Comparison of ENCODE assay signal across 26 cellular contexts in genomic region chr9:7690007-7690406, GRCh38.
"Had no signal": no experiment of that assay in that cellular context is flagged by ENCODE, and none has a peak within 500 bp of the region (broad histone marks: within the 10 kb centered on the region; RNA-seq: fewer than 3 reads in every experiment).

No MANE protein-coding gene starts in this region.

- ATAC-seq: activated CD8-positive, alpha-beta T cell treated with anti-CD3 and anti-CD28 coated beads, Interleukin-2, amount 10 ng/mL, durations not matched to agents 7 days and 5 days; Panc1 had no signal

- H3K9me3 Mint-ChIP-seq: activated CD4-positive, alpha-beta T cell treated with anti-CD3 and anti-CD28 coated beads, Interleukin-2, amount 10 ng/mL, durations not matched to agents 7 days and 5 days; activated naive CD4-positive, alpha-beta T cell treated with anti-CD3 and anti-CD28 coated beads, Interleukin-2, amount 50 U/mL, for 24 hours; activated T-cell treated with anti-CD3 and anti-CD28 coated beads, Interleukin-2, amount 50 U/mL, for 24 hours; activated T-helper 2 cell treated with anti-CD3 and anti-CD28 coated beads, Interferon-gamma antibody, Interleukin-2, Interleukin-4, amounts not matched to agents 10 μg/mL and 5 μg/mL and 100 μg/mL, durations not matched to agents 14 hours and 24 hours and 36 hours; T-helper 1 cell treated with Interleukin-12 subunit alpha and Interleukin-12 subunit beta and Interleukin-4 antibody, amounts not matched to agents 30 μg/mL and 1 μg/mL, for 36 hours; T-helper 2 cell treated with Interferon-gamma antibody and Interleukin-4, amounts not matched to agents 5 μg/mL and 100 μg/mL, for 36 hours had no signal

- H3K4me2 ChIP-seq: SK-N-SH had no signal

- H3K36me3 Mint-ChIP-seq: activated naive CD4-positive, alpha-beta T cell treated with anti-CD3 and anti-CD28 coated beads, Interleukin-2, amount 50 U/mL, for 24 hours; activated naive CD8-positive, alpha-beta T cell treated with anti-CD3 and anti-CD28 coated beads, Interleukin-2, amount 10 ng/mL, durations not matched to agents 7 days and 5 days had no signal

- DNase-seq: activated CD4-positive, alpha-beta T cell treated with anti-CD3 and anti-CD28 coated beads, Interleukin-2, amount 10 ng/mL, durations not matched to agents 7 days and 5 days; activated CD4-positive, alpha-beta T cell treated with anti-CD3 and anti-CD28 coated beads, Interleukin-2, amount 50 U/mL, for 48 hours; activated CD8-positive, alpha-beta T cell treated with anti-CD3 and anti-CD28 coated beads, Interleukin-2, amount 10 ng/mL, durations not matched to agents 7 days and 5 days; activated gamma-delta T cell; activated naive CD4-positive, alpha-beta T cell treated with Interleukin-2 at 50 U/mL for 16 hours; activated naive CD8-positive, alpha-beta T cell treated with anti-CD3 and anti-CD28 coated beads, Interleukin-2, amount 10 ng/mL, durations not matched to agents 7 days and 5 days; activated T-cell treated with anti-CD3 and anti-CD28 coated beads, Interleukin-2, amount 50 U/mL, for 24 hours; Karpas-422; KBM-7; MG63; MV-4-11; NCI-H1092; NCI-H1436 treated with DMSO at 0.1 percent for 48 hours; NCI-H1694 treated with DMSO at 0.1 percent for 48 hours; NCI-H2029; NCI-H345; NCI-H524 treated with DMSO at 0.1 percent for 48 hours; SHP77 treated with DMSO at 0.1 percent for 48 hours; SK-N-SH had no signal

- H3K4me1 Mint-ChIP-seq: activated CD4-positive, alpha-beta T cell treated with anti-CD3 and anti-CD28 coated beads, Interleukin-2, amount 10 ng/mL, durations not matched to agents 7 days and 5 days; activated naive CD4-positive, alpha-beta T cell treated with anti-CD3 and anti-CD28 coated beads, Interleukin-2, amount 50 U/mL, for 24 hours; activated naive CD8-positive, alpha-beta T cell treated with anti-CD3 and anti-CD28 coated beads, Interleukin-2, amount 10 ng/mL, durations not matched to agents 7 days and 5 days had no signal

- H3K27me3 Mint-ChIP-seq: activated CD4-positive, alpha-beta T cell treated with anti-CD3 and anti-CD28 coated beads, Interleukin-2, amount 10 ng/mL, durations not matched to agents 7 days and 5 days; activated naive CD4-positive, alpha-beta T cell treated with anti-CD3 and anti-CD28 coated beads, Interleukin-2, amount 50 U/mL, for 24 hours; activated naive CD8-positive, alpha-beta T cell treated with anti-CD3 and anti-CD28 coated beads, Interleukin-2, amount 10 ng/mL, durations not matched to agents 7 days and 5 days; activated T-cell treated with anti-CD3 and anti-CD28 coated beads, Interleukin-2, amount 50 U/mL, for 24 hours had no signal

- H3K4me1 ChIP-seq: ascending aorta, SJSA1 had no signal

- H3K36me3 ChIP-seq: ascending aorta, MG63, SJSA1 had no signal

- H3K27ac ChIP-seq: ascending aorta, SJSA1 had no signal

- H3K27ac Mint-ChIP-seq: activated CD4-positive, alpha-beta T cell treated with anti-CD3 and anti-CD28 coated beads, Interleukin-2, amount 10 ng/mL, durations not matched to agents 7 days and 5 days; activated CD8-positive, alpha-beta T cell treated with anti-CD3 and anti-CD28 coated beads, Interleukin-2, amount 10 ng/mL, durations not matched to agents 7 days and 5 days; activated naive CD4-positive, alpha-beta T cell treated with anti-CD3 and anti-CD28 coated beads, Interleukin-2, amount 50 U/mL, for 24 hours; activated naive CD8-positive, alpha-beta T cell treated with anti-CD3 and anti-CD28 coated beads, Interleukin-2, amount 10 ng/mL, durations not matched to agents 7 days and 5 days; activated T-cell treated with anti-CD3 and anti-CD28 coated beads, Interleukin-2, amount 50 U/mL, for 24 hours; activated T-helper 2 cell treated with anti-CD3 and anti-CD28 coated beads, Interferon-gamma antibody, Interleukin-2, Interleukin-4, amounts not matched to agents 10 μg/mL and 5 μg/mL and 100 μg/mL, durations not matched to agents 14 hours and 24 hours and 36 hours; T-helper 1 cell treated with Interleukin-12 subunit alpha and Interleukin-12 subunit beta and Interleukin-4 antibody, amounts not matched to agents 30 μg/mL and 1 μg/mL, for 36 hours; T-helper 2 cell treated with Interferon-gamma antibody and Interleukin-4, amounts not matched to agents 5 μg/mL and 100 μg/mL, for 36 hours had no signal

- H3K4me3 Mint-ChIP-seq: activated CD4-positive, alpha-beta T cell treated with anti-CD3 and anti-CD28 coated beads, Interleukin-2, amount 10 ng/mL, durations not matched to agents 7 days and 5 days; activated CD8-positive, alpha-beta T cell treated with anti-CD3 and anti-CD28 coated beads, Interleukin-2, amount 10 ng/mL, durations not matched to agents 7 days and 5 days; activated naive CD4-positive, alpha-beta T cell treated with anti-CD3 and anti-CD28 coated beads, Interleukin-2, amount 50 U/mL, for 24 hours; activated naive CD8-positive, alpha-beta T cell treated with anti-CD3 and anti-CD28 coated beads, Interleukin-2, amount 10 ng/mL, durations not matched to agents 7 days and 5 days; activated T-cell treated with anti-CD3 and anti-CD28 coated beads, Interleukin-2, amount 50 U/mL, for 24 hours; T-helper 1 cell treated with Interleukin-12 subunit alpha and Interleukin-12 subunit beta and Interleukin-4 antibody, amounts not matched to agents 30 μg/mL and 1 μg/mL, for 36 hours; T-helper 2 cell treated with Interferon-gamma antibody and Interleukin-4, amounts not matched to agents 5 μg/mL and 100 μg/mL, for 36 hours had no signal

- H3K9ac ChIP-seq: SK-N-SH had no signal

- H3K9me3 ChIP-seq: ascending aorta, MG63, SJSA1, SK-N-SH had no signal

- H3K4me3 ChIP-seq: ascending aorta, MG63, SJSA1 had no signal

- H3K27me3 ChIP-seq: ascending aorta, MG63, SJSA1 had no signal
